ENCODE assay signal across 12 cellular contexts in the genomic region with DNA sequence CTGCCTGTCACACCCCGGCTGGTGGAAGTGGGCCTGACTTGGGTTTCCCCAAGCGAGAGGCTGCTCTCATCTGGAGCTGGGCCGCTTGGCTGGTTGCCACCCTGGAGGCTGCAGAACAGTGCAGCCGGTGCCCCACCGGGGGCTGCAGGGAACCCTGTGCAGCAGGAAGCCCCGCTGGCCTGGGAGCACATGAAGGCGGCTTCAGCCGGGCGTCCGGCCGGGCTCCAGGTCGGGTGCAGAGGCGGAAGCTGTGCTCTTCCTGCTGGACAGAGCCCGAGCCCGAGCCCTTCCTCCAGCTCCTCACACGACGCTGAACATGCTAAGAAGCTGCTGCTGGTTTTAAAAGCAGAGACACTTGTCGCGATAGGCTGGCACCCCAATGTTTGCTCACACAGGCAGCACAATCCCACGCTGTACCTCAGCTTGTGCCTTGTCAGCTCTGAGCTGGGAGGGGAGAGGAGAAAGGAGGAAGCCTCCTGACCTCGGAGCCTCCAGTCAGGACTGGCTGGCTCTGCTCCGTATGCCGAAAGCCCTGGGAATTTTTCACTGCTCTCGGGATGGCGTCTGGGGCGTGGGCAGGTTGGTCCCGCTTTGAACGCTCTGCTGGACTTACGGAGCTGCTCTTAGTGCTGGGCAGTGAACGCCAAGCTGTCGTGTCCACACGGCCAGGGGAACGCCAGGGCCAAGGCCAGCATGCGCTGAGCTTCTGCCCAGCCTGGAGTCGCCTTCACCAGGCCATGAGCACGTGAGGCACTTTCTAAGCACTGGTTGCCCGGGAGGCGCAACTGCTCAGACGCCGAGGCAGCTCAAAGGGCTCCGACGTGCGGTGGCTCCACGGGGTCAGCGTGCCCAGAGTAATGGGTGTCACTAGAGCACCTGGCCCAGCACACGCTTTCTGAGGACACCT. TPM values are rescaled to one million over a fixed set of nuclear protein-coding genes. Genes with fewer than 3 reads are reported as not detected.
DNase-seq lines count a peak whose midpoint lies in the region; ATAC-seq and TF ChIP-seq lines count a peak whose summit lies in the region.
"Had no signal": no experiment of that assay in that cellular context is flagged by ENCODE, and none has a peak within 500 bp of the region (broad histone marks: within the 10 kb centered on the region; RNA-seq: fewer than 3 reads in every experiment).

No MANE protein-coding gene starts in this region.

- no peak overlapping the region for H3K27ac Mint-ChIP-seq in glutamatergic neuron (ENCODE audit: unreplicated experiment)
- H3K27ac Mint-ChIP-seq: type B pancreatic cell had no signal

- H3K14ac ChIP-seq in mesenchymal stem cell (ENCODE audit: low read length in 2 of 2): peak overlapping the region in 1 of 2 experiments; percentile 84

- no peak overlapping the region for H2BK5ac ChIP-seq in mesenchymal stem cell (ENCODE audit: low read depth, low read length, poor library complexity, severe bottlenecking)

- peaks cover 5% of the 10 kb centered on the region for H3K9me3 Mint-ChIP-seq in glutamatergic neuron (ENCODE audit: unreplicated experiment)
- H3K9me3 Mint-ChIP-seq: type B pancreatic cell had no signal

- no peak overlapping the region for H4K91ac ChIP-seq in mesenchymal stem cell (ENCODE audit: low read length)

- no peak overlapping the region for H3K4me3 Mint-ChIP-seq in glutamatergic neuron (ENCODE audit: unreplicated experiment)
- H3K4me3 Mint-ChIP-seq: type B pancreatic cell had no signal

- peaks cover 16% of the 10 kb centered on the region for H3K4me1 Mint-ChIP-seq in glutamatergic neuron (ENCODE audit: low read depth, unreplicated experiment)

- H3K9me3 ChIP-seq in HEK293 (ENCODE audit: control insufficient read depth, insufficient read depth, low read depth, low read length): no peaks in the 10 kb centered on the region
- H3K9me3 ChIP-seq in lower lobe of right lung: no peaks in the 10 kb centered on the region
- H3K9me3 ChIP-seq in mesenchymal stem cell (ENCODE audit: control insufficient read depth, low read length): no peaks in the 10 kb centered on the region

- H2BK12ac ChIP-seq in mesenchymal stem cell (ENCODE audit: low read length in 2 of 2): peak overlapping the region in 1 of 2 experiments; percentile 29

- no peak overlapping the region for H2BK15ac ChIP-seq in mesenchymal stem cell (ENCODE audit: low read depth, poor library complexity, severe bottlenecking)

- H4K8ac ChIP-seq in mesenchymal stem cell (ENCODE audit: low read length): no peak overlapping the region

- H2AK5ac ChIP-seq in mesenchymal stem cell (ENCODE audit: low read length, severe bottlenecking): no peak overlapping the region

- H3K4me1 ChIP-seq in ACC112 (ENCODE audit: control insufficient read depth, insufficient read depth, low read length, unreplicated experiment) (peaks cover 37% of the 10 kb centered on the region), HEK293 (ENCODE audit: control insufficient read depth, insufficient read depth, low read length) (peaks cover 11% of the 10 kb centered on the region), lower lobe of right lung (peaks cover 37% of the 10 kb centered on the region), mesenchymal stem cell (ENCODE audit: control insufficient read depth, insufficient read depth, low read depth, low read length) (peaks cover 50% of the 10 kb centered on the region)

- CTCF ChIA-PET in HEK293 (lab: Yijun Ruan, JAX): interaction anchor here (1.0 kb wide), 2 partner anchors 8 to 9 kb away, joined by 3 read pairs; a partner anchor contains a TSS

- H3K79me1 ChIP-seq in mesenchymal stem cell (replicated peaks; ENCODE audit: low read length, poor library complexity, severe bottlenecking): peaks cover 2% of the 10 kb centered on the region

- no peak overlapping the region for H3K9ac ChIP-seq in mesenchymal stem cell (ENCODE audit: low read length)

- DNase-seq in lower lobe of right lung: peak; percentile 55
- DNase-seq in mesenchymal stem cell: no peak
- DNase-seq in glutamatergic neuron: no peak
- DNase-seq: amniotic stem cell; NCI-H187; stimulated activated CD4-positive, alpha-beta T cell treated with anti-CD3 and anti-CD28 coated beads, Interleukin-15, amount 100 ng/mL, for 24 hours had no signal

- no peaks in the 10 kb centered on the region for H3K36me3 ChIP-seq in ACC112 (ENCODE audit: insufficient read depth, low read length)
- peaks cover 2 to 3% of the 10 kb centered on the region in 2 experiments; a peak in 2 of 3 replicates for H3K36me3 ChIP-seq in HEK293 (ENCODE audit: control insufficient read depth in 2 of 2, insufficient read depth in 1 of 2, low read length in 2 of 2)
- H3K36me3 ChIP-seq in lower lobe of right lung: no peaks in the 10 kb centered on the region
- peaks cover 5 to 14% of the 10 kb centered on the region in 2 experiments for H3K36me3 ChIP-seq in mesenchymal stem cell (ENCODE audit: control insufficient read depth in 1 of 2, insufficient read depth in 2 of 2, low read depth in 1 of 2, low read length in 2 of 2)

- H3K27me3 ChIP-seq in ACC112 (ENCODE audit: insufficient read depth, low read length) (no peaks in the 10 kb centered on the region), lower lobe of right lung (ENCODE audit: low read depth) (no peaks in the 10 kb centered on the region), mesenchymal stem cell (ENCODE audit: control insufficient read depth in 1 of 2, insufficient read depth in 1 of 2, low read length in 2 of 2) (no peaks in the 10 kb centered on the region)

- no peak overlapping the region for H3K4ac ChIP-seq in mesenchymal stem cell (ENCODE audit: low read depth in 1 of 2, low read length in 2 of 2)

- 90% methylated on average over 46 of the region's 46 CpGs for WGBS in mesenchymal stem cell

- intact Hi-C loops in lower lobe of right lung (cut with DNase I): no loop called here

- peaks cover 6% of the 10 kb centered on the region for H3K27me3 Mint-ChIP-seq in glutamatergic neuron (ENCODE audit: unreplicated experiment)
- H3K27me3 Mint-ChIP-seq: type B pancreatic cell had no signal

- peak; percentile 16 to 34 for ATAC-seq in lower lobe of right lung
- no peak for ATAC-seq in GM18519 (IDR thresholded peaks at IDR 0.05; ENCODE audit: low FRiP score, unreplicated experiment)
- ATAC-seq in GM21529 (IDR thresholded peaks at IDR 0.05; ENCODE audit: unreplicated experiment): no peak

- H3K4me3 ChIP-seq in ACC112 (ENCODE audit: low read depth, low read length) (no peak overlapping the region), HEK293 (ENCODE audit: low read depth, low read length) (no peak overlapping the region), lower lobe of right lung (no peak overlapping the region), mesenchymal stem cell (ENCODE audit: insufficient read depth in 1 of 2, low read depth in 1 of 2, low read length in 2 of 2) (no peak overlapping the region)

- TF ChIP-seq CTCF in HEK293 (tag by site-specific recombination; IDR thresholded peaks at IDR 0.05) (no peak), lower lobe of right lung (IDR thresholded peaks at IDR 0.05) (no peak), glutamatergic neuron (IDR thresholded peaks at IDR 0.05; ENCODE audit: partially characterized antibody, unreplicated experiment) (no peak)

- H3K18ac ChIP-seq in mesenchymal stem cell (ENCODE audit: low read depth in 1 of 2, low read length in 2 of 2): peak overlapping the region in 1 of 2 experiments; percentile 42

- no peaks in the 10 kb centered on the region for H3K79me2 ChIP-seq in ACC112 (ENCODE audit: control insufficient read depth, insufficient read depth, low read length, unreplicated experiment)

- H3K4me2 ChIP-seq in mesenchymal stem cell (ENCODE audit: low read length, poor library complexity, severe bottlenecking): no peak overlapping the region

- no peak overlapping the region for H3K23ac ChIP-seq in mesenchymal stem cell (ENCODE audit: low read length in 2 of 2)

- H3K36me3 Mint-ChIP-seq in glutamatergic neuron (ENCODE audit: unreplicated experiment): peaks cover 8% of the 10 kb centered on the region
- H3K36me3 Mint-ChIP-seq: type B pancreatic cell had no signal

- POLR2A ChIA-PET in HEK293 (lab: Yijun Ruan, JAX): no interaction called here

- no peak overlapping the region for H2BK120ac ChIP-seq in mesenchymal stem cell (ENCODE audit: low read depth, low read length)

- no peak overlapping the region for H2AFZ ChIP-seq in ACC112 (ENCODE audit: low read length, unreplicated experiment)
- H2AFZ ChIP-seq in mesenchymal stem cell (ENCODE audit: low read depth, low read length): no peak overlapping the region

- H3K27ac ChIP-seq in ACC112 (ENCODE audit: low read depth, low read length): peak overlapping the region; percentile 40; the same call in 1 of the 2 replicates
- no peak overlapping the region for H3K27ac ChIP-seq in HEK293 (ENCODE audit: extremely low read depth, low read depth, low read length)
- peak overlapping the region; percentile 79 for H3K27ac ChIP-seq in cingulate gyrus (ENCODE audit: low read depth, low read length)
- no peak overlapping the region for H3K27ac ChIP-seq in lower lobe of right lung
- no peak overlapping the region for H3K27ac ChIP-seq in mesenchymal stem cell (ENCODE audit: low read length, poor library complexity, severe bottlenecking)

TF ChIP-seq in HEK293, 187 proteins besides CTCF, POLR2A, EP300 and RAD21 (continues in another document):
- TF ChIP-seq, protein P1, sequence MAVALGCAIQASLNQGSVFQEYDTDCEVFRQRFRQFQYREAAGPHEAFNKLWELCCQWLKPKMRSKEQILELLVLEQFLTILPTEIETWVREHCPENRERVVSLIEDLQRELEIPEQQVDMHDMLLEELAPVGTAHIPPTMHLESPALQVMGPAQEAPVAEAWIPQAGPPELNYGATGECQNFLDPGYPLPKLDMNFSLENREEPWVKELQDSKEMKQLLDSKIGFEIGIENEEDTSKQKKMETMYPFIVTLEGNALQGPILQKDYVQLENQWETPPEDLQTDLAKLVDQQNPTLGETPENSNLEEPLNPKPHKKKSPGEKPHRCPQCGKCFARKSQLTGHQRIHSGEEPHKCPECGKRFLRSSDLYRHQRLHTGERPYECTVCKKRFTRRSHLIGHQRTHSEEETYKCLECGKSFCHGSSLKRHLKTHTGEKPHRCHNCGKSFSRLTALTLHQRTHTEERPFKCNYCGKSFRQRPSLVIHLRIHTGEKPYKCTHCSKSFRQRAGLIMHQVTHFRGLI (tag by site-specific recombination; IDR thresholded peaks at IDR 0.05): 0 out of 2 replicates have a peak, but pooled peaks have one; percentile 13
- TF ChIP-seq GLIS2 (tag by site-specific recombination; IDR thresholded peaks at IDR 0.05) (peak; percentile 27; the same call in 1 of the 2 replicates), ZNF626 (tag by site-specific recombination; IDR thresholded peaks at IDR 0.05) (no peak), ZSCAN30 (tag by site-specific recombination; IDR thresholded peaks at IDR 0.05) (no peak), SCRT2 (tag by site-specific recombination; IDR thresholded peaks at IDR 0.05) (no peak)

RNA-seq across cellular contexts. Expression of a gene that starts 8.8 kb away (rescaled TPM):
- total RNA-seq in lower lobe of right lung (1.3 TPM), glutamatergic neuron (ENCODE audit: unreplicated experiment) (73.9 TPM)
- polyA plus RNA-seq in mesenchymal stem cell (2013, experiment 1 of 2): 0.81 TPM
- polyA plus RNA-seq in mesenchymal stem cell (2013, experiment 2 of 2): 0.99 TPM

RNA-seq across cellular contexts. Expression of a gene that starts 51.3 kb away (rescaled TPM):
- total RNA-seq in lower lobe of right lung (57.2 TPM), glutamatergic neuron (ENCODE audit: unreplicated experiment) (94.1 TPM)
- 93.6 TPM for polyA plus RNA-seq in mesenchymal stem cell (2013, experiment 1 of 2)
- 101 TPM for polyA plus RNA-seq in mesenchymal stem cell (2013, experiment 2 of 2)

Comparison
In these comparisons a context has a peak if more than half of its experiments do, and no peak if none do; other contexts are left out.
1. H3K27ac ChIP-seq: peak in ACC112 (single experiment) and cingulate gyrus (single experiment); none in HEK293 (single experiment), lower lobe of right lung (single experiment) and mesenchymal stem cell (single experiment).
2. ATAC-seq: peak in lower lobe of right lung (2 of 2); none in GM18519 (single experiment) and GM21529 (single experiment).
3. RNA of a gene that starts 8.8 kb away (total RNA-seq): 73.9 TPM in glutamatergic neuron (single experiment); 1.3 TPM in lower lobe of right lung (single experiment); every median in the first group is over 10 times any median in the second.